In the genomic region with DNA sequence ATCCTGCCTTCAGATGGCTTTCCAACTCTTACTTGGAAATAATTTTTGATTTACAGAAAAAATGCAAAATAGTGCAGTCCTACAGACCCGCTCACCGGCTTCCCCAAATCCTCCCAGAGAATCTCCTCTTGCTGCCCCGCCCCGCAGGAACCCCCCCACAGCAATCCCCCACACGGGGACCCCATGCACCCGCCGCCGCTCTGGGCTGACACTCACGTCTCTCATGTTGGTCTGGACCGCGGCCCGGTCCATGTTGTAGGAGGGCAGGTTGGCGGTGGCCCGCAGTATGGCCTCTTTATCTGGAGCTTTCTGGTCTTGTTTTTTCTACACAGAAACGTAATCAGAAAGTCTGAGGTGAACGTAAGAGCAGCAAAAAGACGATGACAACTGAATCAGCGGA, we compare ENCODE assay signal across 23 cellular contexts.
"Had no signal": no experiment of that assay in that cellular context is flagged by ENCODE, and none has a peak within 500 bp of the region (broad histone marks: within the 10 kb centered on the region; RNA-seq: fewer than 3 reads in every experiment).

No MANE protein-coding gene starts in this region.

- FAIRE-seq: keratinocyte had no signal

- DNase-seq: activated B cell treated with CpG ODN at 0.5 μM for 24 hours; activated CD4-positive, alpha-beta T cell treated with anti-CD3 and anti-CD28 coated beads for 4 hours; activated CD4-positive, alpha-beta T cell treated with anti-CD3 and anti-CD28 coated beads, Interleukin-2, amount 50 U/mL, for 48 hours; activated CD8-positive, alpha-beta memory T cell treated with anti-CD3 and anti-CD28 coated beads, Interleukin-2, amount 50 U/mL, for 48 hours; activated naive CD4-positive, alpha-beta T cell treated with Interleukin-2 at 50 U/mL for 16 hours; activated T-cell treated with anti-CD3 and anti-CD28 coated beads, Interleukin-2, amount 50 U/mL, for 4 hours; amygdala; effector CD8-positive, alpha-beta T cell; erythroblast; foreskin fibroblast; left colon; mesenchymal stem cell; mucosa of descending colon; stimulated activated CD4-positive, alpha-beta T cell treated with anti-CD3 and anti-CD28 coated beads, Interleukin-12 subunit alpha, Interleukin-12 subunit beta, amount 100 ng/mL, for 4 hours; stimulated activated CD4-positive, alpha-beta T cell treated with anti-CD3 and anti-CD28 coated beads, Interleukin-4, amount 100 ng/mL, for 4 hours; stomach; T-cell; T-helper 9 cell; transverse colon had no signal

- H3K27ac ChIP-seq: stomach, transverse colon, vagina had no signal

- H3K27me3 Mint-ChIP-seq: activated B cell treated with CpG ODN at 0.5 μM for 24 hours, progenitor cell of endocrine pancreas, T-cell had no signal

- H3K4me1 ChIP-seq: stomach, transverse colon had no signal

- ATAC-seq: activated T-cell treated with anti-CD3 and anti-CD28 coated beads, Interleukin-2, amount 50 U/mL, for 4 hours; left colon; mucosa of descending colon; T-cell had no signal

- H3K9me3 Mint-ChIP-seq: activated B cell treated with CpG ODN at 0.5 μM for 24 hours; activated T-cell treated with anti-CD3 and anti-CD28 coated beads, Interleukin-2, amount 50 U/mL, for 4 hours; T-cell had no signal

- H3K27me3 ChIP-seq: stomach, suprapubic skin, transverse colon, vagina had no signal

- H3K4me3 Mint-ChIP-seq: activated B cell treated with CpG ODN at 0.5 μM for 24 hours; activated T-cell treated with anti-CD3 and anti-CD28 coated beads, Interleukin-2, amount 50 U/mL, for 4 hours; T-cell had no signal

- H3K9me3 ChIP-seq: mucosa of descending colon, stomach, suprapubic skin, transverse colon, vagina had no signal

- H3K4me3 ChIP-seq: mucosa of descending colon, stomach, suprapubic skin, transverse colon, vagina had no signal

- H3K27ac Mint-ChIP-seq: activated B cell treated with CpG ODN at 0.5 μM for 24 hours, progenitor cell of endocrine pancreas, T-cell had no signal
